Comparison of ENCODE assay signal across 1 cellular context in genomic region chr3:151047636-151048035, GRCh38.
TF ChIP-seq lines count a peak whose summit lies in the region.

No MANE protein-coding gene starts in this region.

TF ChIP-seq in K562, 482 proteins besides CTCF, POLR2A, EP300 and RAD21 (continued from another document):
- TF ChIP-seq ATF3 (IDR thresholded peaks at IDR 0.05) (peak; percentile 57; the same call in 1 of the 2 replicates), ATF3 (CRISPR knock-in tag; conservative IDR thresholded peaks at IDR 0.05) (no peak), L3MBTL2 (IDR thresholded peaks at IDR 0.05) (no peak), ZBTB1 (CRISPR knock-in tag; IDR thresholded peaks at IDR 0.05; ENCODE audit: borderline replicate concordance, low read depth) (no peak), FOXK1 (CRISPR knock-in tag; IDR thresholded peaks at IDR 0.05; ENCODE audit: borderline replicate concordance) (no peak), PHTF2 (CRISPR knock-in tag; IDR thresholded peaks at IDR 0.05) (no peak), ZNF41 (CRISPR knock-in tag; conservative IDR thresholded peaks at IDR 0.05) (no peak), TEAD4 (IDR thresholded peaks at IDR 0.05; ENCODE audit: low read length) (peak; percentile 48; the same call in 1 of the 2 replicates), TEAD4 (CRISPR knock-in tag; IDR thresholded peaks at IDR 0.05; ENCODE audit: borderline replicate concordance) (no peak), TAL1 (IDR thresholded peaks at IDR 0.05) (no peak), CEBPB (tag; IDR thresholded peaks at IDR 0.05) (peak; percentile 73), TEAD1 (CRISPR knock-in tag; IDR thresholded peaks at IDR 0.05) (0 out of 4 replicates have a peak, but pooled peaks of 1 of the 2 experiments have one; percentile 13), HDGF (IDR thresholded peaks at IDR 0.05) (no peak), PHB (CRISPR knock-in tag; IDR thresholded peaks at IDR 0.05) (no peak), ZBTB33 (CRISPR knock-in tag; IDR thresholded peaks at IDR 0.05) (no peak), CEBPG (CRISPR knock-in tag; IDR thresholded peaks at IDR 0.05) (no peak), CEBPG (tag; conservative IDR thresholded peaks at IDR 0.05 in 1 of 2, IDR thresholded peaks at IDR 0.05 in 1 of 2) (0 out of 4 replicates have a peak, but pooled peaks of 1 of the 2 experiments have one; percentile 20), ZNF695 (CRISPR knock-in tag; IDR thresholded peaks at IDR 0.05) (no peak)
- TF ChIP-seq, protein P1, sequence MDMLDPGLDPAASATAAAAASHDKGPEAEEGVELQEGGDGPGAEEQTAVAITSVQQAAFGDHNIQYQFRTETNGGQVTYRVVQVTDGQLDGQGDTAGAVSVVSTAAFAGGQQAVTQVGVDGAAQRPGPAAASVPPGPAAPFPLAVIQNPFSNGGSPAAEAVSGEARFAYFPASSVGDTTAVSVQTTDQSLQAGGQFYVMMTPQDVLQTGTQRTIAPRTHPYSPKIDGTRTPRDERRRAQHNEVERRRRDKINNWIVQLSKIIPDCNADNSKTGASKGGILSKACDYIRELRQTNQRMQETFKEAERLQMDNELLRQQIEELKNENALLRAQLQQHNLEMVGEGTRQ (CRISPR knock-in tag; IDR thresholded peaks at IDR 0.05), result peak; percentile 88
- TF ChIP-seq, protein P2, sequence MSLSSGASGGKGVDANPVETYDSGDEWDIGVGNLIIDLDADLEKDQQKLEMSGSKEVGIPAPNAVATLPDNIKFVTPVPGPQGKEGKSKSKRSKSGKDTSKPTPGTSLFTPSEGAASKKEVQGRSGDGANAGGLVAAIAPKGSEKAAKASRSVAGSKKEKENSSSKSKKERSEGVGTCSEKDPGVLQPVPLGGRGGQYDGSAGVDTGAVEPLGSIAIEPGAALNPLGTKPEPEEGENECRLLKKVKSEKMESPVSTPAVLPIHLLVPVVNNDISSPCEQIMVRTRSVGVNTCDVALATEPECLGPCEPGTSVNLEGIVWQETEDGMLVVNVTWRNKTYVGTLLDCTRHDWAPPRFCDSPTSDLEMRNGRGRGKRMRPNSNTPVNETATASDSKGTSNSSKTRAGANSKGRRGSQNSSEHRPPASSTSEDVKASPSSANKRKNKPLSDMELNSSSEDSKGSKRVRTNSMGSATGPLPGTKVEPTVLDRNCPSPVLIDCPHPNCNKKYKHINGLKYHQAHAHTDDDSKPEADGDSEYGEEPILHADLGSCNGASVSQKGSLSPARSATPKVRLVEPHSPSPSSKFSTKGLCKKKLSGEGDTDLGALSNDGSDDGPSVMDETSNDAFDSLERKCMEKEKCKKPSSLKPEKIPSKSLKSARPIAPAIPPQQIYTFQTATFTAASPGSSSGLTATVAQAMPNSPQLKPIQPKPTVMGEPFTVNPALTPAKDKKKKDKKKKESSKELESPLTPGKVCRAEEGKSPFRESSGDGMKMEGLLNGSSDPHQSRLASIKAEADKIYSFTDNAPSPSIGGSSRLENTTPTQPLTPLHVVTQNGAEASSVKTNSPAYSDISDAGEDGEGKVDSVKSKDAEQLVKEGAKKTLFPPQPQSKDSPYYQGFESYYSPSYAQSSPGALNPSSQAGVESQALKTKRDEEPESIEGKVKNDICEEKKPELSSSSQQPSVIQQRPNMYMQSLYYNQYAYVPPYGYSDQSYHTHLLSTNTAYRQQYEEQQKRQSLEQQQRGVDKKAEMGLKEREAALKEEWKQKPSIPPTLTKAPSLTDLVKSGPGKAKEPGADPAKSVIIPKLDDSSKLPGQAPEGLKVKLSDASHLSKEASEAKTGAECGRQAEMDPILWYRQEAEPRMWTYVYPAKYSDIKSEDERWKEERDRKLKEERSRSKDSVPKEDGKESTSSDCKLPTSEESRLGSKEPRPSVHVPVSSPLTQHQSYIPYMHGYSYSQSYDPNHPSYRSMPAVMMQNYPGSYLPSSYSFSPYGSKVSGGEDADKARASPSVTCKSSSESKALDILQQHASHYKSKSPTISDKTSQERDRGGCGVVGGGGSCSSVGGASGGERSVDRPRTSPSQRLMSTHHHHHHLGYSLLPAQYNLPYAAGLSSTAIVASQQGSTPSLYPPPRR (CRISPR knock-in tag; IDR thresholded peaks at IDR 0.05; ENCODE audit: borderline replicate concordance), result no peak
